In the genomic region with DNA sequence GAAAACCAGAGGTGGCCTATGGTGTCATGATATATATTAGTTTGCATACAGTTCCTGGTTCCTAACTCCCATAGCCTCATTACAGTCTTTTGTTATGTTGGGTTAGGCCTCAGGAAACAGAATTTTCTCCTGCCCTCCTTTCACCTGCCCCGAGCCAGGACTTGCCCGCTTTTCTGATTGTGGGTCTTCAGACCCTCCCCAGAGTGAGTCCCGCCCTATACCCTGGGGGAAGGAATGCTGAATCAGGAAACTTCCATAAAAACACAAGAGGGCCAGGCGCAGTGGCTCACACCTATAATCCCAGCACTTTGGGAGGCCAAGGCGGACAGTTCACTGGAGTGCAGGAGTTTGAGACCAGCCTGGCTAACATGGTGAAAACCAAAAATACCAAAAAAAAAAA, we compare ENCODE assay signal across 15 cellular contexts.
DNase-seq lines count a peak whose midpoint lies in the region; ATAC-seq and TF ChIP-seq lines count a peak whose summit lies in the region.
"Had no signal": no experiment of that assay in that cellular context is flagged by ENCODE, and none has a peak within 500 bp of the region (broad histone marks: within the 10 kb centered on the region; RNA-seq: fewer than 3 reads in every experiment).

No MANE protein-coding gene starts in this region.

- peaks cover 6% of the 10 kb centered on the region for H3K36me3 ChIP-seq in NT2/D1 (ENCODE audit: insufficient read depth, insufficient read length, low read length)
- peaks cover 6% of the 10 kb centered on the region for H3K36me3 ChIP-seq in RWPE2 (ENCODE audit: low read depth)

- H3K27me3 Mint-ChIP-seq in type B pancreatic cell = no peaks in the 10 kb centered on the region
- H3K27me3 Mint-ChIP-seq: IgD-negative memory B cell had no signal

- H3K4me3 ChIP-seq in NT2/D1 (ENCODE audit: insufficient read length, low read depth) = no peak overlapping the region
- no peak overlapping the region for H3K4me3 ChIP-seq in RWPE2 (ENCODE audit: severe bottlenecking)
- H3K4me3 ChIP-seq: A549, BLaER1 had no signal

- H3K27me3 ChIP-seq in NT2/D1 (ENCODE audit: insufficient read depth, insufficient read length) (no peaks in the 10 kb centered on the region), RWPE2 (ENCODE audit: insufficient read depth, poor library complexity, severe bottlenecking) (no peaks in the 10 kb centered on the region)
- H3K27me3 ChIP-seq: BLaER1 had no signal

- H3K4me1 Mint-ChIP-seq in type B pancreatic cell (ENCODE audit: unreplicated experiment) = peaks cover 4% of the 10 kb centered on the region
- H3K4me1 Mint-ChIP-seq: IgD-negative memory B cell had no signal

- H3K36me3 Mint-ChIP-seq in type B pancreatic cell = no peaks in the 10 kb centered on the region
- H3K36me3 Mint-ChIP-seq: IgD-negative memory B cell had no signal

- ATAC-seq in RWPE2 (ENCODE audit: low read depth) = peak; percentile 33; the same call in 2 of the 3 replicates
- ATAC-seq in GM21786 (IDR thresholded peaks at IDR 0.05; ENCODE audit: unreplicated experiment) = no peak
- no peak for ATAC-seq in HG02973 (IDR thresholded peaks at IDR 0.05; ENCODE audit: unreplicated experiment)
- ATAC-seq: A549, HCT116 had no signal

- peaks cover 8% of the 10 kb centered on the region for H3K9me3 Mint-ChIP-seq in type B pancreatic cell
- H3K9me3 Mint-ChIP-seq: CD8-positive, alpha-beta memory T cell; IgD-negative memory B cell had no signal

- no peak for TF ChIP-seq CTCF in RWPE2 (IDR thresholded peaks at IDR 0.05; ENCODE audit: poor library complexity, severe bottlenecking)
- TF ChIP-seq CTCF in type B pancreatic cell (conservative IDR thresholded peaks at IDR 0.05) = no peak

- H3K9me3 ChIP-seq in NT2/D1 (ENCODE audit: insufficient read depth, low read length) (no peaks in the 10 kb centered on the region), RWPE2 (ENCODE audit: severe bottlenecking) (no peaks in the 10 kb centered on the region)
- H3K9me3 ChIP-seq: A549, BLaER1 had no signal

- no peak overlapping the region for H3K4me3 Mint-ChIP-seq in type B pancreatic cell
- H3K4me3 Mint-ChIP-seq: CD8-positive, alpha-beta memory T cell; IgD-negative memory B cell had no signal

- no peak overlapping the region for H3K9ac ChIP-seq in NT2/D1 (ENCODE audit: insufficient read length, low read depth)
- H3K9ac ChIP-seq: BLaER1, KMS-11 had no signal

- peak; percentile 36 for DNase-seq in NT2/D1 (ENCODE audit: low read depth, low spot score)
- DNase-seq in RWPE2 (ENCODE audit: low spot score) = no peak
- DNase-seq in iPS-NIHi7 (ENCODE audit: extremely low spot score) = peak; percentile 17
- DNase-seq in type B pancreatic cell (ENCODE audit: extremely low spot score, unreplicated experiment) = no peak
- DNase-seq in T-helper 2 cell = no peak
- DNase-seq: AML-193; CD8-positive, alpha-beta memory T cell; DMS53 had no signal

- H3K4me1 ChIP-seq in NT2/D1 (ENCODE audit: insufficient read depth, insufficient read length) (peaks cover 2% of the 10 kb centered on the region), RWPE2 (ENCODE audit: insufficient read depth, poor library complexity, severe bottlenecking) (no peaks in the 10 kb centered on the region)
- H3K4me1 ChIP-seq: A549 had no signal

- H3K27ac ChIP-seq in RWPE2 (ENCODE audit: poor library complexity, severe bottlenecking) = no peak overlapping the region
- H3K27ac ChIP-seq: A549, BLaER1, KMS-11 had no signal

- H3K27ac Mint-ChIP-seq in type B pancreatic cell = peak overlapping the region; percentile 89
- H3K27ac Mint-ChIP-seq: CD8-positive, alpha-beta memory T cell; IgD-negative memory B cell had no signal

Comparison
In these comparisons a context has a peak if more than half of its experiments do, and no peak if none do; other contexts are left out.
1. DNase-seq: peak in NT2/D1 (single experiment) and iPS-NIHi7 (single experiment); none in RWPE2 (single experiment), type B pancreatic cell (single experiment) and T-helper 2 cell (0 of 5).